1 cellular context compared by ENCODE assay signal in genomic region chr18:63421514-63421913, GRCh38.
TF ChIP-seq lines count a peak whose summit lies in the region.

No MANE protein-coding gene starts in this region.

TF ChIP-seq in GM23338, 12 proteins besides CTCF, POLR2A, EP300 and RAD21 (continued from another document):
- TF ChIP-seq, protein P1, sequence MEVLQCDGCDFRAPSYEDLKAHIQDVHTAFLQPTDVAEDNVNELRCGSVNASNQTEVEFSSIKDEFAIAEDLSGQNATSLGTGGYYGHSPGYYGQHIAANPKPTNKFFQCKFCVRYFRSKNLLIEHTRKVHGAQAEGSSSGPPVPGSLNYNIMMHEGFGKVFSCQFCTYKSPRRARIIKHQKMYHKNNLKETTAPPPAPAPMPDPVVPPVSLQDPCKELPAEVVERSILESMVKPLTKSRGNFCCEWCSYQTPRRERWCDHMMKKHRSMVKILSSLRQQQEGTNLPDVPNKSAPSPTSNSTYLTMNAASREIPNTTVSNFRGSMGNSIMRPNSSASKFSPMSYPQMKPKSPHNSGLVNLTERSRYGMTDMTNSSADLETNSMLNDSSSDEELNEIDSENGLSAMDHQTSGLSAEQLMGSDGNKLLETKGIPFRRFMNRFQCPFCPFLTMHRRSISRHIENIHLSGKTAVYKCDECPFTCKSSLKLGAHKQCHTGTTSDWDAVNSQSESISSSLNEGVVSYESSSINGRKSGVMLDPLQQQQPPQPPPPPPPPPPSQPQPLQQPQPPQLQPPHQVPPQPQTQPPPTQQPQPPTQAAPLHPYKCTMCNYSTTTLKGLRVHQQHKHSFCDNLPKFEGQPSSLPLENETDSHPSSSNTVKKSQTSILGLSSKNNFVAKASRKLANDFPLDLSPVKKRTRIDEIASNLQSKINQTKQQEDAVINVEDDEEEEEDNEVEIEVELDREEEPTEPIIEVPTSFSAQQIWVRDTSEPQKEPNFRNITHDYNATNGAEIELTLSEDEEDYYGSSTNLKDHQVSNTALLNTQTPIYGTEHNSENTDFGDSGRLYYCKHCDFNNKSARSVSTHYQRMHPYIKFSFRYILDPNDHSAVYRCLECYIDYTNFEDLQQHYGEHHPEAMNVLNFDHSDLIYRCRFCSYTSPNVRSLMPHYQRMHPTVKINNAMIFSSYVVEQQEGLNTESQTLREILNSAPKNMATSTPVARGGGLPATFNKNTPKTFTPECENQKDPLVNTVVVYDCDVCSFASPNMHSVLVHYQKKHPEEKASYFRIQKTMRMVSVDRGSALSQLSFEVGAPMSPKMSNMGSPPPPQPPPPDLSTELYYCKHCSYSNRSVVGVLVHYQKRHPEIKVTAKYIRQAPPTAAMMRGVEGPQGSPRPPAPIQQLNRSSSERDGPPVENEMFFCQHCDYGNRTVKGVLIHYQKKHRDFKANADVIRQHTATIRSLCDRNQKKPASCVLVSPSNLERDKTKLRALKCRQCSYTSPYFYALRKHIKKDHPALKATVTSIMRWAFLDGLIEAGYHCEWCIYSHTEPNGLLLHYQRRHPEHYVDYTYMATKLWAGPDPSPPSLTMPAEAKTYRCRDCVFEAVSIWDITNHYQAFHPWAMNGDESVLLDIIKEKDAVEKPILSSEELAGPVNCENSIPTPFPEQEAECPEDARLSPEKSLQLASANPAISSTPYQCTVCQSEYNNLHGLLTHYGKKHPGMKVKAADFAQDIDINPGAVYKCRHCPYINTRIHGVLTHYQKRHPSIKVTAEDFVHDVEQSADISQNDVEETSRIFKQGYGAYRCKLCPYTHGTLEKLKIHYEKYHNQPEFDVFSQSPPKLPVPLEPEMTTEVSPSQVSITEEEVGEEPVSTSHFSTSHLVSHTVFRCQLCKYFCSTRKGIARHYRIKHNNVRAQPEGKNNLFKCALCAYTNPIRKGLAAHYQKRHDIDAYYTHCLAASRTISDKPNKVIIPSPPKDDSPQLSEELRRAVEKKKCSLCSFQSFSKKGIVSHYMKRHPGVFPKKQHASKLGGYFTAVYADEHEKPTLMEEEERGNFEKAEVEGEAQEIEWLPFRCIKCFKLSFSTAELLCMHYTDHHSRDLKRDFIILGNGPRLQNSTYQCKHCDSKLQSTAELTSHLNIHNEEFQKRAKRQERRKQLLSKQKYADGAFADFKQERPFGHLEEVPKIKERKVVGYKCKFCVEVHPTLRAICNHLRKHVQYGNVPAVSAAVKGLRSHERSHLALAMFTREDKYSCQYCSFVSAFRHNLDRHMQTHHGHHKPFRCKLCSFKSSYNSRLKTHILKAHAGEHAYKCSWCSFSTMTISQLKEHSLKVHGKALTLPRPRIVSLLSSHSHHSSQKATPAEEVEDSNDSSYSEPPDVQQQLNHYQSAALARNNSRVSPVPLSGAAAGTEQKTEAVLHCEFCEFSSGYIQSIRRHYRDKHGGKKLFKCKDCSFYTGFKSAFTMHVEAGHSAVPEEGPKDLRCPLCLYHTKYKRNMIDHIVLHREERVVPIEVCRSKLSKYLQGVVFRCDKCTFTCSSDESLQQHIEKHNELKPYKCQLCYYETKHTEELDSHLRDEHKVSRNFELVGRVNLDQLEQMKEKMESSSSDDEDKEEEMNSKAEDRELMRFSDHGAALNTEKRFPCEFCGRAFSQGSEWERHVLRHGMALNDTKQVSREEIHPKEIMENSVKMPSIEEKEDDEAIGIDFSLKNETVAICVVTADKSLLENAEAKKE (CRISPR knock-in tag; IDR thresholded peaks at IDR 0.05), result no peak
- no peak for TF ChIP-seq NANOG (IDR thresholded peaks at IDR 0.05; ENCODE audit: borderline replicate concordance)
- no peak for TF ChIP-seq POLR2AphosphoS5 (IDR thresholded peaks at IDR 0.05; ENCODE audit: low read depth)
- no peak for TF ChIP-seq ETS1 (IDR thresholded peaks at IDR 0.05)
- TF ChIP-seq JUNB (IDR thresholded peaks at IDR 0.05; ENCODE audit: unreplicated experiment), result no peak
- TF ChIP-seq STAT1 (IDR thresholded peaks at IDR 0.05; ENCODE audit: unreplicated experiment), result no peak
- no peak for TF ChIP-seq ZNF114 (CRISPR knock-in tag; IDR thresholded peaks at IDR 0.05)
